In the genomic region with DNA sequence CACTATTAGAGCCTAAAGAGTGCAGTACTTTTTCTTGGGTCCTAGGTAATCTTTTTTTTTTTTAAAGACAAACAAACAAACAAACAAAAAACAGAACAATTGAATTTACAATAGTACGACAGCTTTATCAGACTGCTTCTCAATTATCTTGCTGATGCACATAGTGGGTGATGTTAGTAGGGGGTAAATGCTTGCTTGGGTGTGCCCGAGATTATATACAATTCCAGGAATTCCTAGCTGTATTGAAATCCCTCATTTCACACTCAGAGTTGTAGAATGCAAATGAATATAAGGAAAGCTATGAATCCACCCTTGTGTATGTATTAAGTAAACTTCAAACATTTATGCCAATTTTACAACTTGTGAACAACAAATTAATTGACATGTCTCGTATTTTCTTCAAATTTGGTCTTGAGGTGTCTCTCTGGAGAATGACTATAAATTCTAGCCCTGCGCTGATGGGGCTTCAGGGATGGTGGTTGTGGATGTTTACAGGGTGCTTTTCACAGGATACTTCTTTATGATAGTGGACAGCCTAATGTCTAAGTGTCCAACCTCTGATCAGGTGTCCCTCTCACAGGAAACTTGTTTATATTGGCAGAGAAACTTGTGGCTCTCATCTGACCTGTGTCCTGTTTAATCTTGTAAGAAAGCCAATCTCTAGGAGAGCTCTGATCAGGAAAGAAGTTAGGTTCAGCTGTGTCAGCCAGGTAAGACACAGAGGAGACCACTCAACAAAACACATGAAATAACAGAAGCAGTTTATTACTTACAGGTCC, we compare ENCODE assay signal across 17 cellular contexts.
DNase-seq lines count a peak whose midpoint lies in the region; ATAC-seq, FAIRE-seq and TF ChIP-seq lines count a peak whose summit lies in the region.
"Had no signal": no experiment of that assay in that cellular context is flagged by ENCODE, and none has a peak within 500 bp of the region (broad histone marks: within the 10 kb centered on the region; RNA-seq: fewer than 3 reads in every experiment).

No MANE protein-coding gene starts in this region.

- no peak overlapping the region for H3K14ac ChIP-seq in trophoblast cell (ENCODE audit: low read length)

- WGBS in K562 (ENCODE audit: insufficient coverage, low coverage, missing lambda C conversion rate) = 34% methylated on average over 4 of the region's 4 CpGs
- WGBS in trophoblast cell (ENCODE audit: extremely low coverage, insufficient coverage, insufficient read length) = no CpG with 5 or more reads among the region's 4 CpGs

- H3K4me1 ChIP-seq in BLaER1 (peaks cover 37% of the 10 kb centered on the region), HUES48 (ENCODE audit: control insufficient read depth, insufficient read depth, low read length) (peaks cover 53% of the 10 kb centered on the region), K562 (replicated peaks in 1 of 2; ENCODE audit: control insufficient read depth in 2 of 2, insufficient read depth in 2 of 2, low read length in 2 of 2) (peaks cover 11 to 23% of the 10 kb centered on the region in 2 experiments; a peak in 4 of 5 replicates), trophoblast cell (ENCODE audit: control insufficient read depth in 1 of 2, insufficient read depth in 2 of 2, low read length in 2 of 2) (no peaks in the 10 kb centered on the region), lower lobe of right lung (peaks cover 19% of the 10 kb centered on the region)

- H3K79me2 ChIP-seq in K562 (ENCODE audit: control insufficient read depth, insufficient read depth, low read length) = no peaks in the 10 kb centered on the region
- H3K79me2 ChIP-seq in trophoblast cell (ENCODE audit: control insufficient read depth, insufficient read depth, low read length, poor library complexity) = no peaks in the 10 kb centered on the region

- H3K9me1 ChIP-seq in K562 (ENCODE audit: control insufficient read depth, insufficient read depth, low read length) = no peaks in the 10 kb centered on the region

- H3K4ac ChIP-seq in trophoblast cell (ENCODE audit: low read depth, low read length) = no peak overlapping the region

- in situ Hi-C loops in K562 (cut with MboI) = no loop called here

- no peak overlapping the region for H4K91ac ChIP-seq in trophoblast cell (ENCODE audit: low read depth, low read length)

- intact Hi-C loops in K562 (cut with micrococcal nuclease) (loop anchor here (1.0 kb wide), 1 partner anchor 63 kb away; no protein-coding TSS in a partner anchor), lower lobe of right lung (cut with DNase I) (no loop called here)

- H3K9me3 ChIP-seq in BLaER1 = peaks cover 18% of the 10 kb centered on the region
- H3K9me3 ChIP-seq in HUES48 (ENCODE audit: control insufficient read depth, insufficient read depth, low read length) = no peaks in the 10 kb centered on the region
- no peaks in the 10 kb centered on the region; the same call in none of the 2 replicates for H3K9me3 ChIP-seq in K562 (replicated peaks; ENCODE audit: control insufficient read depth, insufficient read depth, low read depth, low read length)
- H3K9me3 ChIP-seq in trophoblast cell (ENCODE audit: insufficient read depth, low read depth, low read length) = no peaks in the 10 kb centered on the region
- H3K9me3 ChIP-seq in lower lobe of right lung = no peaks in the 10 kb centered on the region

- no peak overlapping the region for H2BK5ac ChIP-seq in trophoblast cell (ENCODE audit: low read depth, low read length, poor library complexity)

- H3K27ac ChIP-seq in BLaER1 (peak overlapping the region; percentile 44; the same call in 1 of the 2 replicates), HUES48 (ENCODE audit: low read depth, low read length) (peak overlapping the region; percentile 18), K562 (ENCODE audit: extremely low read depth, low read depth, low read length) (peak overlapping the region; percentile 80), trophoblast cell (ENCODE audit: low read depth, low read length) (no peak overlapping the region), lower lobe of right lung (no peak overlapping the region)

- no peaks in the 10 kb centered on the region for H4K20me1 ChIP-seq in BLaER1
- H4K20me1 ChIP-seq in K562 (replicated peaks; ENCODE audit: control insufficient read depth, insufficient read depth, low read length) = no peaks in the 10 kb centered on the region

- peak overlapping the region; percentile 75 for H3K4me2 ChIP-seq in BLaER1
- peak overlapping the region; percentile 80 for H3K4me2 ChIP-seq in K562 (ENCODE audit: insufficient read depth, low read length)
- H3K4me2 ChIP-seq in trophoblast cell (ENCODE audit: low read length) = no peak overlapping the region

- TF ChIP-seq CTCF in K562 (IDR thresholded peaks at IDR 0.05 in 2 of 3, conservative IDR thresholded peaks at IDR 0.05 in 1 of 3; ENCODE audit: insufficient read depth in 2 of 3, low read depth in 1 of 3, low read length in 3 of 3) (no peak), lower lobe of right lung (IDR thresholded peaks at IDR 0.05) (no peak)

- H2BK120ac ChIP-seq in trophoblast cell (ENCODE audit: insufficient read depth, low read length, poor library complexity) = no peak overlapping the region

- H2AFZ ChIP-seq in K562 (ENCODE audit: low read depth, low read length) (peak overlapping the region; percentile 96), trophoblast cell (ENCODE audit: insufficient read depth, low read length, poor library complexity) (no peak overlapping the region)

- no peak overlapping the region for H2AK5ac ChIP-seq in trophoblast cell (ENCODE audit: low read length)

- TF ChIP-seq RAD21 in K562 (CRISPR knock-in tag; conservative IDR thresholded peaks at IDR 0.05 in 1 of 2, IDR thresholded peaks at IDR 0.05 in 1 of 2) = no peak

- H3K18ac ChIP-seq in trophoblast cell (ENCODE audit: low read length) = no peak overlapping the region

- BruUV-seq in K562 (replicated peaks; lab: Mats Ljungman, UMichigan) = no TSS peak

- TF ChIP-seq EP300 in K562 (IDR thresholded peaks at IDR 0.05; ENCODE audit: low read length) = peak; percentile 31; the same call in 1 of the 2 replicates

- ATAC-seq in K562 (peak; percentile 53), lower lobe of right lung (no peak)

- DNase-seq in K562 (ENCODE audit: extremely low read depth in 1 of 4, low spot score in 3 of 4) = peak in 2 of 4 experiments; percentile 16 to 30
- peak; percentile 6 to 76 for DNase-seq in trophoblast cell
- DNase-seq in DMS79 (lab: John Stamatoyannopoulos, UW) = no peak
- no peak for DNase-seq in SKM-1 (lab: John Stamatoyannopoulos, UW; ENCODE audit: unreplicated experiment)
- DNase-seq in lower lobe of right lung = no peak
- DNase-seq in stimulated activated CD4-positive, alpha-beta T cell treated with anti-CD3 and anti-CD28 coated beads, Interleukin-1b, Interleukin-23, amount 100 ng/mL, for 48 hours = no peak
- DNase-seq: AML-193; CD4-positive, alpha-beta memory T cell; IMR-90; NCI-H1417 treated with DMSO at 0.1 percent for 48 hours; NCI-H2029 treated with DMSO at 0.1 percent for 48 hours; NCI-H524 treated with DMSO at 0.1 percent for 48 hours; NK-92 treated with Interleukin-12 subunit alpha and Interleukin-12 subunit beta, amount 100 ng/mL, for 24 hours had no signal

- H3K27me3 ChIP-seq in BLaER1 = no peaks in the 10 kb centered on the region
- H3K27me3 ChIP-seq in HUES48 (ENCODE audit: control insufficient read depth, insufficient read depth, low read length) = no peaks in the 10 kb centered on the region
- H3K27me3 ChIP-seq in K562 (ENCODE audit: control insufficient read depth in 2 of 2, insufficient read depth in 2 of 2, low read length in 2 of 2) = no peaks in the 10 kb centered on the region
- no peaks in the 10 kb centered on the region for H3K27me3 ChIP-seq in trophoblast cell (ENCODE audit: insufficient read depth, low read length)
- no peaks in the 10 kb centered on the region for H3K27me3 ChIP-seq in lower lobe of right lung (ENCODE audit: low read depth)

- TF ChIP-seq POLR2A in K562 (conservative IDR thresholded peaks at IDR 0.05) = no peak

- H3K4me3 ChIP-seq in BLaER1 (no peak overlapping the region; the same call in 1 of the 2 replicates), HUES48 (ENCODE audit: low read depth, low read length) (0 out of 2 replicates have a peak overlapping the region, but pooled peaks have one; percentile 3), K562 (peak overlapping the region; percentile 16; the same call in 1 of the 2 replicates), trophoblast cell (ENCODE audit: low read depth, low read length) (no peak overlapping the region), lower lobe of right lung (no peak overlapping the region)

- no peak for FAIRE-seq in K562 (lab: Jason Lieb, UNC)
- FAIRE-seq: D721Med, H54 had no signal

- H3K23ac ChIP-seq in trophoblast cell (ENCODE audit: low read length) = no peak overlapping the region

- CTCF ChIA-PET in K562 (lab: Yijun Ruan, JAX; ENCODE audit: low intra/inter-chr PET ratio) = no interaction called here

- no peak overlapping the region for H4K12ac ChIP-seq in trophoblast cell (ENCODE audit: low read depth, low read length)

- H3K9ac ChIP-seq in BLaER1 = no peak overlapping the region
- H3K9ac ChIP-seq in HUES48 (ENCODE audit: low read depth, low read length) = no peak overlapping the region
- H3K9ac ChIP-seq in K562 (ENCODE audit: insufficient read depth in 1 of 2, low read depth in 2 of 2, low read length in 2 of 2) = peak overlapping the region; percentile 37 to 50; a peak in 3 of 4 replicates
- no peak overlapping the region for H3K9ac ChIP-seq in trophoblast cell (ENCODE audit: low read length)

- H3K36me3 ChIP-seq in BLaER1 (no peaks in the 10 kb centered on the region), HUES48 (ENCODE audit: control insufficient read depth, insufficient read depth, low read length) (peaks cover 16% of the 10 kb centered on the region), K562 (ENCODE audit: control insufficient read depth, insufficient read depth, low read length) (no peaks in the 10 kb centered on the region), trophoblast cell (ENCODE audit: control insufficient read depth in 1 of 2, insufficient read depth in 2 of 2, low read length in 2 of 2) (no peaks in the 10 kb centered on the region), lower lobe of right lung (no peaks in the 10 kb centered on the region)

- POLR2A ChIA-PET in K562 (lab: Yijun Ruan, JAX) = interaction anchor here (0.6 to 0.9 kb wide), 3 partner anchors 24 to 105 kb away, joined by 3 to 4 read pairs (median 3); no protein-coding TSS in a partner anchor

- H4K8ac ChIP-seq in trophoblast cell (ENCODE audit: low read depth, low read length) = no peak overlapping the region

- no peaks in the 10 kb centered on the region for H3K79me1 ChIP-seq in trophoblast cell (ENCODE audit: low read length)

- H2BK12ac ChIP-seq in trophoblast cell (ENCODE audit: low read length) = peak overlapping the region; percentile 31

Comparison
In these comparisons a context has a peak if more than half of its experiments do, and no peak if none do; other contexts are left out.
1. H3K27ac ChIP-seq: peak in BLaER1 (single experiment), HUES48 (single experiment) and K562 (single experiment); none in trophoblast cell (single experiment) and lower lobe of right lung (single experiment).
2. H3K4me3 ChIP-seq: peak in HUES48 (single experiment) and K562 (single experiment); none in BLaER1 (single experiment), trophoblast cell (single experiment) and lower lobe of right lung (single experiment).
3. H3K9ac ChIP-seq: peak in K562 (2 of 2); none in BLaER1 (single experiment), HUES48 (single experiment) and trophoblast cell (single experiment).
4. DNase-seq: peak in trophoblast cell (2 of 2); none in DMS79 (single experiment), SKM-1 (single experiment), lower lobe of right lung (single experiment) and stimulated activated CD4-positive, alpha-beta T cell treated with anti-CD3 and anti-CD28 coated beads, Interleukin-1b, Interleukin-23, amount 100 ng/mL, for 48 hours (single experiment).